Comparison of ENCODE assay signal across 16 cellular contexts in genomic region chr7:83204715-83205114, GRCh38. TPM values are rescaled to one million over a fixed set of nuclear protein-coding genes. Genes with fewer than 3 reads are reported as not detected.
A peak's percentile ranks its signal among the peaks of the same experiment; 100 is the strongest.
DNase-seq lines count a peak whose midpoint lies in the region; ATAC-seq and TF ChIP-seq lines count a peak whose summit lies in the region.
"Had no signal": no experiment of that assay in that cellular context is flagged by ENCODE, and none has a peak within 500 bp of the region (broad histone marks: within the 10 kb centered on the region; RNA-seq: fewer than 3 reads in every experiment).

No MANE protein-coding gene starts in this region.

- H3K4me1 ChIP-seq in GM23338 (ENCODE audit: insufficient read depth) (peaks cover 23% of the 10 kb centered on the region), HUES48 (ENCODE audit: control insufficient read depth, insufficient read depth, low read length) (peaks cover 24% of the 10 kb centered on the region), foreskin keratinocyte (no peaks in the 10 kb centered on the region)
- H3K4me1 ChIP-seq: A549, BE2C had no signal

- no peaks in the 10 kb centered on the region for H4K20me1 ChIP-seq in GM23338 (replicated peaks; ENCODE audit: insufficient read depth)

- ATAC-seq in GM23338 (peak; percentile 46; the same call in 2 of the 3 replicates), foreskin keratinocyte (peak; percentile 62)
- no peak for ATAC-seq in effector memory CD8-positive, alpha-beta T cell (replicated peaks)
- ATAC-seq: A549, K562 had no signal

- TF ChIP-seq CTCF in GM23338 (conservative IDR thresholded peaks at IDR 0.05; ENCODE audit: low read depth in 2 of 2) (no peak), foreskin keratinocyte (conservative IDR thresholded peaks at IDR 0.05) (no peak)

- DNase-seq in GM23338 (ENCODE audit: low spot score), result no peak
- DNase-seq in NCI-H69 (lab: John Stamatoyannopoulos, UW), result peak; percentile 37
- DNase-seq in foreskin keratinocyte, result peak; percentile 1 to 42
- DNase-seq in stimulated activated CD4-positive, alpha-beta T cell treated with anti-CD3 and anti-CD28 coated beads, Interleukin-2, amount 100 ng/mL, for 24 hours, result no peak
- no peak for DNase-seq in NCI-H1930 (lab: John Stamatoyannopoulos, UW)
- DNase-seq in effector memory CD8-positive, alpha-beta T cell, result no peak
- DNase-seq: BE2C; CD4-positive, alpha-beta memory T cell; DMS79; HCEC 1CT; HFFc6 had no signal

- H3K9me2 ChIP-seq in GM23338 (ENCODE audit: insufficient read depth), result no peaks in the 10 kb centered on the region

- H3F3A ChIP-seq in GM23338 (replicated peaks; ENCODE audit: low read depth), result no peaks in the 10 kb centered on the region

- H3K4me1 Mint-ChIP-seq in GM23338, result peaks cover 29% of the 10 kb centered on the region
- H3K4me1 Mint-ChIP-seq in effector memory CD8-positive, alpha-beta T cell (ENCODE audit: low read depth in 2 of 2), result no peaks in the 10 kb centered on the region
- H3K4me1 Mint-ChIP-seq: CD4-positive, alpha-beta memory T cell had no signal

- no peaks in the 10 kb centered on the region for H3K36me3 ChIP-seq in GM23338 (ENCODE audit: insufficient read depth)
- no peaks in the 10 kb centered on the region for H3K36me3 ChIP-seq in HUES48 (ENCODE audit: control insufficient read depth, insufficient read depth, low read length)
- H3K36me3 ChIP-seq: BE2C had no signal

- no peaks in the 10 kb centered on the region for H3K36me3 Mint-ChIP-seq in GM23338 (ENCODE audit: low read depth)
- no peaks in the 10 kb centered on the region for H3K36me3 Mint-ChIP-seq in effector memory CD8-positive, alpha-beta T cell (ENCODE audit: insufficient read depth)
- H3K36me3 Mint-ChIP-seq: CD4-positive, alpha-beta memory T cell had no signal

- no peaks in the 10 kb centered on the region for H3K9me3 ChIP-seq in HUES48 (ENCODE audit: control insufficient read depth, insufficient read depth, low read length)
- H3K9me3 ChIP-seq: A549, BE2C had no signal

- peak overlapping the region; percentile 49; the same call in 1 of the 2 replicates for H3K27ac Mint-ChIP-seq in GM23338
- H3K27ac Mint-ChIP-seq in effector memory CD8-positive, alpha-beta T cell, result no peak overlapping the region
- H3K27ac Mint-ChIP-seq: CD4-positive, alpha-beta memory T cell; HFFc6 had no signal

- H3K79me2 ChIP-seq in GM23338 (replicated peaks; ENCODE audit: insufficient read depth), result no peaks in the 10 kb centered on the region

- H3K27ac ChIP-seq in GM23338 (ENCODE audit: low read depth) (no peak overlapping the region), HUES48 (ENCODE audit: low read depth, low read length) (peak overlapping the region; percentile 60), foreskin keratinocyte (no peak overlapping the region)
- H3K27ac ChIP-seq: A549, C4-2B, HL-60 had no signal

- H3K9me3 Mint-ChIP-seq in GM23338, result no peaks in the 10 kb centered on the region
- peaks cover 10% of the 10 kb centered on the region in 2 donors for H3K9me3 Mint-ChIP-seq in effector memory CD8-positive, alpha-beta T cell

- H3K4me3 ChIP-seq in GM23338 (no peak overlapping the region), HUES48 (ENCODE audit: low read depth, low read length) (no peak overlapping the region)
- H3K4me3 ChIP-seq: A549, K562 had no signal

- no peaks in the 10 kb centered on the region for H3K27me3 ChIP-seq in GM23338 (ENCODE audit: insufficient read depth)
- H3K27me3 ChIP-seq in HUES48 (ENCODE audit: control insufficient read depth, insufficient read depth, low read length), result no peaks in the 10 kb centered on the region
- H3K27me3 ChIP-seq in foreskin keratinocyte, result peaks cover 8% of the 10 kb centered on the region
- H3K27me3 ChIP-seq: BE2C had no signal

- H3K9ac ChIP-seq in HUES48 (ENCODE audit: low read depth, low read length), result no peak overlapping the region

- H2AFZ ChIP-seq in GM23338, result no peak overlapping the region

- no peak overlapping the region for H3K4me3 Mint-ChIP-seq in GM23338
- no peak overlapping the region for H3K4me3 Mint-ChIP-seq in effector memory CD8-positive, alpha-beta T cell
- H3K4me3 Mint-ChIP-seq: CD4-positive, alpha-beta memory T cell; HFFc6 had no signal

- H3K4me2 ChIP-seq in GM23338, result peak overlapping the region; percentile 30; the same call in 1 of the 2 replicates
- H3K4me2 ChIP-seq: A549 had no signal

- H3K27me3 Mint-ChIP-seq in GM23338 (ENCODE audit: insufficient read depth, low read depth, poor library complexity), result no peaks in the 10 kb centered on the region
- H3K27me3 Mint-ChIP-seq in effector memory CD8-positive, alpha-beta T cell, result no peaks in the 10 kb centered on the region
- H3K27me3 Mint-ChIP-seq: CD4-positive, alpha-beta memory T cell had no signal

TF ChIP-seq in GM23338, 12 proteins besides CTCF, POLR2A, EP300 and RAD21:
- TF ChIP-seq ZNF462 (CRISPR knock-in tag; IDR thresholded peaks at IDR 0.05) (peak; percentile 73; the same call in 1 of the 2 replicates), JUNB (IDR thresholded peaks at IDR 0.05; ENCODE audit: unreplicated experiment) (no peak), ETS1 (IDR thresholded peaks at IDR 0.05) (no peak), POLR2AphosphoS5 (IDR thresholded peaks at IDR 0.05; ENCODE audit: low read depth) (no peak)

RNA-seq across cellular contexts. Expression of gene PCLO, which starts 42.0 kb away (rescaled TPM):
- total RNA-seq in GM23338 (2014; rRNA removed; shearing (Covaris generic)), result 6.4 and 7.4 TPM in 2 replicates
- polyA plus RNA-seq in GM23338 (2016; fragmentation: Nextera tagmentation; extraction: Ambion mirVana) (8.6 and 9.1 TPM in 2 replicates), foreskin keratinocyte (0.45 and 0.78 TPM in 2 replicates)
- 4.0 and 4.7 TPM in 2 replicates for total RNA-seq in foreskin keratinocyte
- polyA plus RNA-seq: CD4-positive, alpha-beta memory T cell had no signal

Comparison
In these comparisons a context has a peak if more than half of its experiments do, and no peak if none do; other contexts are left out.
1. DNase-seq: peak in NCI-H69 (single experiment) and foreskin keratinocyte (2 of 2); none in GM23338 (single experiment), stimulated activated CD4-positive, alpha-beta T cell treated with anti-CD3 and anti-CD28 coated beads, Interleukin-2, amount 100 ng/mL, for 24 hours (0 of 2), NCI-H1930 (0 of 2) and effector memory CD8-positive, alpha-beta T cell (0 of 3).